Comparison of ENCODE assay signal across 8 cellular contexts in the genomic region with DNA sequence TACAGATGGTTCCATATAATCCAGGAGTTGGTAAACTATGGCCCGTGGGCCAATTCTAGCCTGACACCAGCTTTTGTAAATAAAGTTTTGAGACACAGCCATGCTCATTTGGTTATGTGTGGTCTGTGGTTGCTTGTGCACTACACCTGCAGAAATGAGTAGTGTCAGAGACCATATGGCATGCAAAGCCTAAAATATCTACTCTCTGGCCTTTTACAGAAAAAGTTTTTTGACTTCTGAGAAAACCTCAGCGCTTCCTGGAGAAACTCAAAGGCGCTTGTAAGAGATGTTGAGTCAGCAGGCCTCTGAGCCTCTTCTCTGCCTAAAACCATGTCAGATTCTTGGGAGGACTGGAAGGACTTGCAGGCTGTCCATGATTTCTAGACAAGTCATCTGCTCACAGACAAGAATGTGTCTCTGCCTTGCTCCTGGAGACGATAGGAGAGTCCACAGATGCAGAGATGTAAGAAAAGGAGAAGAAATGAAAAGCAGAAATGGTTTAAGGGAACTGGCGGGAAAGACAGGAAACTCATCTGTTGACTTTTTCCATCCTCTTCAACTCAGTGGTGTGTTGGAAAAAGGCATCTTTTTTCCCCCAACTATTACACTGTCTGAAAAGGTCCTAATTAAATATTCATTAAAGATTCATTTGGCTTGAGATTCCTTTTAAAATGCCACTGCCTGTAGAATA.
DNase-seq lines count a peak whose midpoint lies in the region; ATAC-seq and TF ChIP-seq lines count a peak whose summit lies in the region.

No MANE protein-coding gene starts in this region.

- no peak overlapping the region for H3K4me3 ChIP-seq in AG10803 (ENCODE audit: low read length)

- no peak for TF ChIP-seq CTCF in AG10803 (conservative IDR thresholded peaks at IDR 0.05; ENCODE audit: low read length)

- ATAC-seq in GM19351 (IDR thresholded peaks at IDR 0.05; ENCODE audit: unreplicated experiment), result peak; percentile 83
- peak; percentile 91 for ATAC-seq in HG03378 (IDR thresholded peaks at IDR 0.05; ENCODE audit: unreplicated experiment)

- DNase-seq in AG10803 (ENCODE audit: low read depth), result peak; percentile 37
- peak; percentile 35 to 56 for DNase-seq in activated CD4-positive, alpha-beta T cell treated with anti-CD3 and anti-CD28 coated beads, Interleukin-2, amount 50 U/mL, for 48 hours
- peak; percentile 38 to 55 for DNase-seq in stimulated activated CD4-positive, alpha-beta T cell treated with anti-CD3 and anti-CD28 coated beads, Interleukin-2, amount 100 ng/mL, for 24 hours
- no peak for DNase-seq in DMS153 treated with DMSO at 0.1 percent for 48 hours (lab: John Stamatoyannopoulos, UW; ENCODE audit: unreplicated experiment)
- no peak for DNase-seq in DMS114 treated with DMSO at 0.1 percent for 48 hours (lab: John Stamatoyannopoulos, UW; ENCODE audit: unreplicated experiment)
- DNase-seq in NCI-H69 (lab: John Stamatoyannopoulos, UW), result no peak

Comparison
In these comparisons a context has a peak if more than half of its experiments do, and no peak if none do; other contexts are left out.
1. DNase-seq: peak in AG10803 (single experiment), activated CD4-positive, alpha-beta T cell treated with anti-CD3 and anti-CD28 coated beads, Interleukin-2, amount 50 U/mL, for 48 hours (2 of 2) and stimulated activated CD4-positive, alpha-beta T cell treated with anti-CD3 and anti-CD28 coated beads, Interleukin-2, amount 100 ng/mL, for 24 hours (2 of 2); none in DMS153 treated with DMSO at 0.1 percent for 48 hours (single experiment), DMS114 treated with DMSO at 0.1 percent for 48 hours (single experiment) and NCI-H69 (single experiment).